ENCODE assay signal across 16 cellular contexts in genomic region chr9:130297371-130297770, GRCh38. TPM values are rescaled to one million over a fixed set of nuclear protein-coding genes. Genes with fewer than 3 reads are reported as not detected.
DNase-seq lines count a peak whose midpoint lies in the region; ATAC-seq, FAIRE-seq and TF ChIP-seq lines count a peak whose summit lies in the region.
"Had no signal": no experiment of that assay in that cellular context is flagged by ENCODE, and none has a peak within 500 bp of the region (broad histone marks: within the 10 kb centered on the region; RNA-seq: fewer than 3 reads in every experiment).

No MANE protein-coding gene starts in this region.

- no peak overlapping the region for H3K27ac ChIP-seq in K562 (ENCODE audit: extremely low read depth, low read depth, low read length)
- peak overlapping the region; percentile 3 for H3K27ac ChIP-seq in rectal smooth muscle tissue (ENCODE audit: low read depth, low read length)
- no peak overlapping the region for H3K27ac ChIP-seq in trophoblast cell (ENCODE audit: low read depth, low read length)
- H3K27ac ChIP-seq: A549, SJSA1 had no signal

- H4K91ac ChIP-seq in trophoblast cell (ENCODE audit: low read depth, low read length), result no peak overlapping the region

- H3K18ac ChIP-seq in trophoblast cell (ENCODE audit: low read length), result no peak overlapping the region

- H3K4me1 ChIP-seq in K562 (replicated peaks in 1 of 2; ENCODE audit: control insufficient read depth in 2 of 2, insufficient read depth in 2 of 2, low read length in 2 of 2) (no peaks in the 10 kb centered on the region), rectal smooth muscle tissue (ENCODE audit: control insufficient read depth, insufficient read depth, low read length) (peaks cover 18% of the 10 kb centered on the region), trophoblast cell (ENCODE audit: control insufficient read depth in 1 of 2, insufficient read depth in 2 of 2, low read length in 2 of 2) (peaks cover 0 to 3% of the 10 kb centered on the region in 2 experiments)
- H3K4me1 ChIP-seq: A549 had no signal

- H2BK12ac ChIP-seq in trophoblast cell (ENCODE audit: low read length), result no peak overlapping the region

- no peak overlapping the region for H3K14ac ChIP-seq in trophoblast cell (ENCODE audit: low read length)

- H3K9ac ChIP-seq in K562 (ENCODE audit: insufficient read depth in 1 of 2, low read depth in 2 of 2, low read length in 2 of 2) (no peak overlapping the region), rectal smooth muscle tissue (ENCODE audit: low read length) (no peak overlapping the region), trophoblast cell (ENCODE audit: low read length) (no peak overlapping the region)

- peaks cover 26% of the 10 kb centered on the region for H3K27me3 Mint-ChIP-seq in activated T-cell treated with anti-CD3 and anti-CD28 coated beads, Interleukin-2, amount 50 U/mL, for 4 hours (ENCODE audit: low read depth)

- FAIRE-seq in K562 (lab: Jason Lieb, UNC) (no peak), RCC 7860 (lab: Jason Lieb, UNC) (no peak)
- FAIRE-seq: A549, H1 had no signal

- no peak overlapping the region for H2AFZ ChIP-seq in K562 (ENCODE audit: low read depth, low read length)
- no peak overlapping the region for H2AFZ ChIP-seq in trophoblast cell (ENCODE audit: insufficient read depth, low read length, poor library complexity)

- H2BK5ac ChIP-seq in trophoblast cell (ENCODE audit: low read depth, low read length, poor library complexity), result no peak overlapping the region

- ATAC-seq in K562 (no peak), left ventricle myocardium superior (peak; percentile 34)
- no peak for ATAC-seq in activated T-cell treated with anti-CD3 and anti-CD28 coated beads, Interleukin-2, amount 50 U/mL, for 4 hours

- no peaks in the 10 kb centered on the region for H3K36me3 Mint-ChIP-seq in activated T-cell treated with anti-CD3 and anti-CD28 coated beads, Interleukin-2, amount 50 U/mL, for 4 hours (ENCODE audit: insufficient read depth)
- H3K36me3 Mint-ChIP-seq: CD4-positive, alpha-beta memory T cell had no signal

- H2BK120ac ChIP-seq in trophoblast cell (ENCODE audit: insufficient read depth, low read length, poor library complexity), result no peak overlapping the region

- no peak for TF ChIP-seq POLR2A in K562 (conservative IDR thresholded peaks at IDR 0.05)

- H3K4me2 ChIP-seq in K562 (ENCODE audit: insufficient read depth, low read length), result no peak overlapping the region
- H3K4me2 ChIP-seq in trophoblast cell (ENCODE audit: low read length), result no peak overlapping the region
- H3K4me2 ChIP-seq: A549 had no signal

- H3K79me2 ChIP-seq in K562 (ENCODE audit: control insufficient read depth, insufficient read depth, low read length) (no peaks in the 10 kb centered on the region), trophoblast cell (ENCODE audit: control insufficient read depth, insufficient read depth, low read length, poor library complexity) (no peaks in the 10 kb centered on the region)

- H3K4me1 Mint-ChIP-seq in activated T-cell treated with anti-CD3 and anti-CD28 coated beads, Interleukin-2, amount 50 U/mL, for 4 hours (ENCODE audit: low read depth), result no peaks in the 10 kb centered on the region
- H3K4me1 Mint-ChIP-seq: CD4-positive, alpha-beta memory T cell had no signal

- peaks cover 4% of the 10 kb centered on the region; the same call in 1 of the 2 replicates for H4K20me1 ChIP-seq in K562 (replicated peaks; ENCODE audit: control insufficient read depth, insufficient read depth, low read length)

- H3K23ac ChIP-seq in trophoblast cell (ENCODE audit: low read length), result no peak overlapping the region

- in situ Hi-C loops in G401 (cut with HindIII; ENCODE audit: low sequenced_read_pairs) (no loop called here), K562 (cut with MboI) (no loop called here)

- H3K9me1 ChIP-seq in K562 (ENCODE audit: control insufficient read depth, insufficient read depth, low read length), result peaks cover 2% of the 10 kb centered on the region

- H4K8ac ChIP-seq in trophoblast cell (ENCODE audit: low read depth, low read length), result no peak overlapping the region

- POLR2A ChIA-PET in K562 (lab: Yijun Ruan, JAX), result no interaction called here

- no TSS peak for BruUV-seq in K562 (replicated peaks; lab: Mats Ljungman, UMichigan)

- CTCF ChIA-PET in K562 (lab: Yijun Ruan, JAX; ENCODE audit: low intra/inter-chr PET ratio), result no interaction called here

- TF ChIP-seq EP300 in K562 (IDR thresholded peaks at IDR 0.05; ENCODE audit: low read length), result no peak

- H4K12ac ChIP-seq in trophoblast cell (ENCODE audit: low read depth, low read length), result no peak overlapping the region

- no peak overlapping the region for H3K4ac ChIP-seq in trophoblast cell (ENCODE audit: low read depth, low read length)

- peaks cover 0 to 47% of the 10 kb centered on the region in 2 experiments; a peak in 2 of 5 replicates for H3K27me3 ChIP-seq in K562 (ENCODE audit: control insufficient read depth in 2 of 2, insufficient read depth in 2 of 2, low read length in 2 of 2)
- no peaks in the 10 kb centered on the region for H3K27me3 ChIP-seq in rectal smooth muscle tissue (ENCODE audit: control insufficient read depth, insufficient read depth, low read length)
- H3K27me3 ChIP-seq in trophoblast cell (ENCODE audit: insufficient read depth, low read length), result no peaks in the 10 kb centered on the region

- WGBS in K562 (ENCODE audit: insufficient coverage, low coverage, missing lambda C conversion rate), result 2% methylated on average over 6 of the region's 6 CpGs
- no CpG with 5 or more reads among the region's 6 CpGs for WGBS in trophoblast cell (ENCODE audit: extremely low coverage, insufficient coverage, insufficient read length)

- no peaks in the 10 kb centered on the region for H3K79me1 ChIP-seq in trophoblast cell (ENCODE audit: low read length)

- TF ChIP-seq RAD21 in K562 (CRISPR knock-in tag; conservative IDR thresholded peaks at IDR 0.05 in 1 of 2, IDR thresholded peaks at IDR 0.05 in 1 of 2), result no peak

- no peaks in the 10 kb centered on the region for H3K9me3 Mint-ChIP-seq in activated T-cell treated with anti-CD3 and anti-CD28 coated beads, Interleukin-2, amount 50 U/mL, for 4 hours

- intact Hi-C loops in K562 (cut with micrococcal nuclease), result no loop called here
- intact Hi-C loops in left ventricle myocardium superior (cut with micrococcal nuclease), result no loop called here

- H3K36me3 ChIP-seq in K562 (ENCODE audit: control insufficient read depth, insufficient read depth, low read length) (no peaks in the 10 kb centered on the region), rectal smooth muscle tissue (ENCODE audit: control insufficient read depth, insufficient read depth, low read length) (peaks cover 5% of the 10 kb centered on the region), trophoblast cell (ENCODE audit: control insufficient read depth in 1 of 2, insufficient read depth in 2 of 2, low read length in 2 of 2) (peaks cover 0 to 6% of the 10 kb centered on the region in 2 experiments)
- H3K36me3 ChIP-seq: SJSA1 had no signal

- no peak for TF ChIP-seq CTCF in K562 (IDR thresholded peaks at IDR 0.05 in 2 of 3, conservative IDR thresholded peaks at IDR 0.05 in 1 of 3; ENCODE audit: insufficient read depth in 2 of 3, low read depth in 1 of 3, low read length in 3 of 3)

- DNase-seq in G401 (ENCODE audit: low spot score), result peak; percentile 72
- no peak for DNase-seq in K562 (ENCODE audit: extremely low read depth in 1 of 4, low spot score in 3 of 4)
- peak; percentile 30 for DNase-seq in left ventricle myocardium superior
- no peak for DNase-seq in RCC 7860 (ENCODE audit: low spot score)
- DNase-seq in NCI-H774 (lab: John Stamatoyannopoulos, UW), result no peak
- DNase-seq in activated T-cell treated with anti-CD3 and anti-CD28 coated beads, Interleukin-2, amount 50 U/mL, for 4 hours, result no peak
- no peak for DNase-seq in trophoblast cell
- DNase-seq: CD4-positive, alpha-beta memory T cell; NCI-H1105; NCI-H2081 had no signal

- no peak overlapping the region for H3K4me3 ChIP-seq in K562
- no peak overlapping the region for H3K4me3 ChIP-seq in rectal smooth muscle tissue (ENCODE audit: low read length)
- H3K4me3 ChIP-seq in trophoblast cell (ENCODE audit: low read depth, low read length), result no peak overlapping the region
- H3K4me3 ChIP-seq: A549, SJSA1 had no signal

- no peak overlapping the region for H2AK5ac ChIP-seq in trophoblast cell (ENCODE audit: low read length)

- H3K9me3 ChIP-seq in K562 (replicated peaks; ENCODE audit: control insufficient read depth, insufficient read depth, low read depth, low read length), result no peaks in the 10 kb centered on the region
- peaks cover 5% of the 10 kb centered on the region for H3K9me3 ChIP-seq in trophoblast cell (ENCODE audit: insufficient read depth, low read depth, low read length)
- H3K9me3 ChIP-seq: A549, SJSA1 had no signal

- no peak overlapping the region for H3K4me3 Mint-ChIP-seq in activated T-cell treated with anti-CD3 and anti-CD28 coated beads, Interleukin-2, amount 50 U/mL, for 4 hours

RNA-seq across cellular contexts. Expression of gene HMCN2, which starts 31.8 kb away (rescaled TPM):
- total RNA-seq in G401 (2014; rRNA removed; shearing (Covaris generic)), result 0.07 TPM in 1 of 2 replicates, not detected in the other
- 0.28 TPM in 1 of 2 replicates, not detected in the other for total RNA-seq in K562 (2011; cell fraction: chromatin; rRNA removed; ENCODE audit: low replicate concordance)
- 0.13 and 0.17 TPM in 2 replicates for total RNA-seq in K562 (2011; cell fraction: nucleolus; rRNA removed)
- total RNA-seq in K562 (2011; cell fraction: nucleoplasm; rRNA removed), result 0.15 TPM in 1 of 2 replicates, not detected in the other
- total RNA-seq in K562 (2014; rRNA removed) (not detected in 2 replicates), K562 (2014; rRNA removed; fragmentation: Illumina TruSeq; extraction: Trizol) (not detected in 2 replicates), K562 (2015; rRNA removed; fragmentation: Illumina TruSeq; extraction: Trizol) (not detected in 2 replicates), K562 (2021) (0.02 TPM in 1 of 2 replicates, not detected in the other), left ventricle myocardium superior (7.3 TPM)
- polyA plus RNA-seq in K562 (2011; rRNA removed) (0.01 TPM in 1 of 2 replicates, not detected in the other), K562 (2014; fragmentation: Illumina TruSeq; extraction: Trizol) (not detected in 2 replicates), K562 (2014; fragmentation: Nextera tagmentation; extraction: Ambion mirVana) (not detected), K562 (2014; rRNA removed) (0.01 TPM in 1 of 2 replicates, not detected in the other)
- 0.03 TPM in 2 replicates for polyA plus RNA-seq in K562 (2011; cell fraction: cytosol; rRNA removed)
- polyA plus RNA-seq in K562 (2011; cell fraction: nucleus; rRNA removed), result 0.06 and 0.17 TPM in 2 replicates
- polyA plus RNA-seq in K562 (2012), result 0.01 TPM in 1 of 2 replicates, not detected in the other
- 0.09 TPM in 1 of 2 replicates, not detected in the other for polyA minus RNA-seq in K562 (2011; rRNA and poly(A)+ RNA removed)
- not detected in 2 replicates for polyA minus RNA-seq in K562 (2011; cell fraction: cytosol; rRNA and poly(A)+ RNA removed)
- under 0.01 TPM in 1 of 2 replicates, not detected in the other for polyA minus RNA-seq in K562 (2011; cell fraction: nucleus; rRNA and poly(A)+ RNA removed)
- under 1 TPM in 2 of 3 donors, not detected in 1; 0.03 to 0.05 TPM for total RNA-seq in activated T-cell treated with anti-CD3 and anti-CD28 coated beads, Interleukin-2, amount 50 U/mL, for 4 hours
- polyA plus RNA-seq in trophoblast cell (2013), result 3.2 and 3.6 TPM in 2 replicates
- total RNA-seq: CD4-positive, alpha-beta memory T cell; OCI-LY7 had no signal
- polyA plus RNA-seq: BJ; CD4-positive, alpha-beta memory T cell had no signal

Comparison
In these comparisons a context has a peak if more than half of its experiments do, and no peak if none do; other contexts are left out.
1. DNase-seq: peak in G401 (single experiment) and left ventricle myocardium superior (single experiment); none in K562 (0 of 4), RCC 7860 (single experiment), NCI-H774 (single experiment), activated T-cell treated with anti-CD3 and anti-CD28 coated beads, Interleukin-2, amount 50 U/mL, for 4 hours (single experiment) and trophoblast cell (0 of 2).